In the genomic region with DNA sequence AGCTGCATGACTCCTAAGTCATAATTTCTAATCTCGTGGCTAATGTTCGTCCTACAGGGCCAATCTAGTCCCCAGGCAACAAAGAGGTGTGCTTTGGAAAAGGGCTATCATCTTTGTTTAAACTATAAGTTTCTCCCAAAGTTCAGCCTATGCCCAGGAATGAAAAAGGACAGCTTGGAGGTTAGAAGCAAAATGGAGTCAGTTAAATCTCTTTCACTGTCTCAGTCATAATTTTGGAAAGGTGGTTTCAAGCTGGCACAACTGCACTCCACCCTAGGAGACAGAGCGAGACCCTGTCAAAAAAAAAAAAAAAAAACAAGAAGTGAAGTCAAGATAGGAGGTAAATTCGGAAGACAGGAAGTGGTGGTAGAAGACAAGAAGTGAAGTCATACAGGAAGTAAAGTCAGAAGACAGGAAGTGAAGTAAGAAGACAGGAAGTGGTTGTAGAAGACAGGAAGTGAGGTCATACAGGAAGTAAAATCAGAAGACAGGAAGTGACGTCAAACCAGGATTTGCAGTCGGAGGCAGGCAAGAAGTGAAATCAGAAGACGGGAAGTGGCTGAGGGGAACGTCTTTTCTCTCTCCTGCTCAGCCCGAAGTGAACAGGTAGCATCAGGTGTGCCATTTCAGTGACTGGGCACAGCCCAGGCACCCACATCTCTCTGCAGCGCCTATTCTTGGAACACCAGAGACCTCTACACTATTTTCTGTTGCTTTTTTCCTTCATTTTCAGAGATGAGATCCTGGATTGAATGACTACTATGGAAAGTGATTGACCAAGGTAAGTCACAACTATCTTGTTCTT, we compare ENCODE assay signal across 8 cellular contexts. TPM values are rescaled to one million over a fixed set of nuclear protein-coding genes. Genes with fewer than 3 reads are reported as not detected.
DNase-seq lines count a peak whose midpoint lies in the region; ATAC-seq lines count a peak whose summit lies in the region.

No MANE protein-coding gene starts in this region.

- peaks cover 36% of the 10 kb centered on the region for H3K4me1 Mint-ChIP-seq in activated naive CD4-positive, alpha-beta T cell treated with anti-CD3 and anti-CD28 coated beads, Interleukin-2, amount 10 ng/mL, durations not matched to agents 7 days and 5 days

- peak; percentile 95 for ATAC-seq in GM18517 (IDR thresholded peaks at IDR 0.05; ENCODE audit: unreplicated experiment)

- CTCF ChIA-PET in activated naive CD4-positive, alpha-beta T cell treated with anti-CD3 and anti-CD28 coated beads, Interleukin-2, amount 10 ng/mL, durations not matched to agents 7 days and 5 days (lab: Charles Lee) = no interaction called here

- H3K36me3 ChIP-seq in HUES64 (ENCODE audit: insufficient read depth, low read length) = peaks cover 37% of the 10 kb centered on the region
- no peaks in the 10 kb centered on the region for H3K36me3 ChIP-seq in SJCRH30

- H3K27ac Mint-ChIP-seq in activated naive CD4-positive, alpha-beta T cell treated with anti-CD3 and anti-CD28 coated beads, Interleukin-2, amount 10 ng/mL, durations not matched to agents 7 days and 5 days = peak overlapping the region; percentile 89

- whole genome bisulfite sequencing in HUES64 = 31% methylated on average over 10 of the region's 10 CpGs

- peaks cover 5% of the 10 kb centered on the region; the same call in 1 of the 2 replicates for H3K9me3 ChIP-seq in HUES64 (ENCODE audit: insufficient read depth, low read depth, low read length)
- H3K9me3 ChIP-seq in SJCRH30 (replicated peaks) = peaks cover 6% of the 10 kb centered on the region; the same call in 1 of the 2 replicates

- H3K27ac ChIP-seq in HUES64 (ENCODE audit: low read depth, low read length) = peak overlapping the region; percentile 91; the same call in 1 of the 2 replicates
- peak overlapping the region; percentile 11; the same call in 1 of the 2 replicates for H3K27ac ChIP-seq in SJCRH30

- peaks cover 10% of the 10 kb centered on the region for H3K27me3 Mint-ChIP-seq in activated naive CD4-positive, alpha-beta T cell treated with anti-CD3 and anti-CD28 coated beads, Interleukin-2, amount 10 ng/mL, durations not matched to agents 7 days and 5 days

- H3K4me3 ChIP-seq in HUES64 (ENCODE audit: low read length) = peak overlapping the region; percentile 85
- peak overlapping the region; percentile 57 for H3K4me3 ChIP-seq in SJCRH30
- peak overlapping the region; percentile 69 for H3K4me3 ChIP-seq in iPS-11a (ENCODE audit: low read depth, low read length)

- DNase-seq in SJCRH30 = peak; percentile 56 to 87
- peak; percentile 70 for DNase-seq in activated naive CD4-positive, alpha-beta T cell treated with anti-CD3 and anti-CD28 coated beads, Interleukin-2, amount 10 ng/mL, durations not matched to agents 7 days and 5 days
- DNase-seq in stimulated activated CD4-positive, alpha-beta T cell treated with anti-CD3 and anti-CD28 coated beads, Interleukin-15, amount 100 ng/mL, for 24 hours = peak; percentile 31
- no peak for DNase-seq in dedifferentiated amniotic fluid mesenchymal stem cell (ENCODE audit: extremely low spot score)
- no peak for DNase-seq in cerebellum (ENCODE audit: low spot score)

- H3K27me3 ChIP-seq in HUES64 (ENCODE audit: insufficient read depth, low read length) (no peaks in the 10 kb centered on the region), SJCRH30 (no peaks in the 10 kb centered on the region)

- H3K36me3 Mint-ChIP-seq in activated naive CD4-positive, alpha-beta T cell treated with anti-CD3 and anti-CD28 coated beads, Interleukin-2, amount 10 ng/mL, durations not matched to agents 7 days and 5 days = peaks cover 41% of the 10 kb centered on the region

- peak overlapping the region; percentile 65 for H3K4me3 Mint-ChIP-seq in activated naive CD4-positive, alpha-beta T cell treated with anti-CD3 and anti-CD28 coated beads, Interleukin-2, amount 10 ng/mL, durations not matched to agents 7 days and 5 days

- H3K9ac ChIP-seq in HUES64 (ENCODE audit: low read depth, low read length) = peak overlapping the region; percentile 68

- H3K4me1 ChIP-seq in HUES64 (ENCODE audit: insufficient read depth, low read length) = no peaks in the 10 kb centered on the region
- H3K4me1 ChIP-seq in SJCRH30 = 0 out of 2 replicates have a peak, but pooled peaks cover 3% of the 10 kb centered on the region

- peaks cover 53% of the 10 kb centered on the region for H3K9me3 Mint-ChIP-seq in activated naive CD4-positive, alpha-beta T cell treated with anti-CD3 and anti-CD28 coated beads, Interleukin-2, amount 10 ng/mL, durations not matched to agents 7 days and 5 days

RNA-seq across cellular contexts. Expression of a gene that starts 32.2 kb away (rescaled TPM):
- 0.10 TPM for polyA plus RNA-seq in HUES64 (2013, experiment 1 of 2)
- polyA plus RNA-seq in HUES64 (2013, experiment 2 of 2) = not detected
- 15.1 and 16.7 TPM in 2 replicates for total RNA-seq in SJCRH30 (2014; rRNA removed; shearing (Covaris generic))
- 0.27 TPM for total RNA-seq in cerebellum

RNA-seq across cellular contexts. Expression of a gene that starts 39.7 kb away (rescaled TPM):
- 110 TPM for polyA plus RNA-seq in HUES64 (2013, experiment 1 of 2)
- 118 TPM for polyA plus RNA-seq in HUES64 (2013, experiment 2 of 2)
- total RNA-seq in SJCRH30 (2014; rRNA removed; shearing (Covaris generic)) = not detected in 2 replicates
- total RNA-seq in cerebellum = 3.0 TPM

RNA-seq across cellular contexts. Expression of a gene that starts 57.1 kb away (rescaled TPM):
- polyA plus RNA-seq in HUES64 (2013, experiment 1 of 2) = 7.5 TPM
- 6.0 TPM for polyA plus RNA-seq in HUES64 (2013, experiment 2 of 2)
- total RNA-seq in SJCRH30 (2014; rRNA removed; shearing (Covaris generic)) = 29.9 and 30.5 TPM in 2 replicates
- 21.4 TPM for total RNA-seq in cerebellum

RNA-seq across cellular contexts. Expression of a gene that starts 58.6 kb away (rescaled TPM):
- 0.40 TPM for polyA plus RNA-seq in HUES64 (2013, experiment 1 of 2)
- polyA plus RNA-seq in HUES64 (2013, experiment 2 of 2) = 0.44 TPM
- 0.02 TPM in 1 of 2 replicates, not detected in the other for total RNA-seq in SJCRH30 (2014; rRNA removed; shearing (Covaris generic))
- total RNA-seq in cerebellum = not detected

Comparison
In these comparisons a context has a peak if more than half of its experiments do, and no peak if none do; other contexts are left out.
1. DNase-seq: peak in SJCRH30 (2 of 2), activated naive CD4-positive, alpha-beta T cell treated with anti-CD3 and anti-CD28 coated beads, Interleukin-2, amount 10 ng/mL, durations not matched to agents 7 days and 5 days (single experiment) and stimulated activated CD4-positive, alpha-beta T cell treated with anti-CD3 and anti-CD28 coated beads, Interleukin-15, amount 100 ng/mL, for 24 hours (single experiment); none in dedifferentiated amniotic fluid mesenchymal stem cell (single experiment) and cerebellum (single experiment).
2. RNA of a gene that starts 32.2 kb away (total RNA-seq): 15.1 to 16.7 TPM in SJCRH30; 0.27 TPM in cerebellum (single experiment); every median in the first group is over 10 times any median in the second.
3. Peak in every context shown above with its lines, with median percentiles within 50 percentile points of each other: H3K4me3 ChIP-seq.